Comparison of ENCODE assay signal across 16 cellular contexts in genomic region chr10:52597189-52597863, GRCh38.
A peak's percentile ranks its signal among the peaks of the same experiment; 100 is the strongest.
DNase-seq lines count a peak whose midpoint lies in the region; ATAC-seq and TF ChIP-seq lines count a peak whose summit lies in the region.
"Had no signal": no experiment of that assay in that cellular context is flagged by ENCODE, and none has a peak within 500 bp of the region (broad histone marks: within the 10 kb centered on the region; RNA-seq: fewer than 3 reads in every experiment).

No MANE protein-coding gene starts in this region.

- in situ Hi-C loops in ACHN (cut with HindIII; ENCODE audit: low pct_ligation_motif_present, low pct_unique_long_range_greater_than_20kb, low sequenced_read_pairs) = no loop called here

- peak overlapping the region; percentile 28 for H3K4me2 ChIP-seq in HCT116 (ENCODE audit: low read length)

- H3K4me3 Mint-ChIP-seq in Calu3 (ENCODE audit: low read depth, unreplicated experiment) = no peak overlapping the region
- H3K4me3 Mint-ChIP-seq in activated naive CD4-positive, alpha-beta T cell treated with anti-CD3 and anti-CD28 coated beads for 36 hours = no peak overlapping the region

- no peaks in the 10 kb centered on the region for H3K36me3 ChIP-seq in HCT116 (ENCODE audit: control insufficient read depth in 1 of 2, insufficient read depth in 2 of 2, low read length in 2 of 2)
- no peaks in the 10 kb centered on the region for H3K36me3 ChIP-seq in SJCRH30
- H3K36me3 ChIP-seq: gastroesophageal sphincter, uterus had no signal

- H3K9me2 ChIP-seq in HCT116 (ENCODE audit: insufficient read depth) = no peaks in the 10 kb centered on the region

- TF ChIP-seq POLR2A in HCT116 (IDR thresholded peaks at IDR 0.05; ENCODE audit: borderline replicate concordance, extremely low read depth, insufficient read depth, insufficient read length) = no peak

- H3K9me3 Mint-ChIP-seq in Calu3 (ENCODE audit: low read depth, unreplicated experiment) = no peaks in the 10 kb centered on the region
- no peaks in the 10 kb centered on the region for H3K9me3 Mint-ChIP-seq in activated naive CD4-positive, alpha-beta T cell treated with anti-CD3 and anti-CD28 coated beads for 36 hours

- no peak for ATAC-seq in HCT116
- ATAC-seq: gastroesophageal sphincter had no signal

- H3K9me3 ChIP-seq in HCT116 (ENCODE audit: control insufficient read depth in 1 of 2, insufficient read depth in 1 of 2, low read depth in 1 of 2, low read length in 2 of 2) = no peaks in the 10 kb centered on the region
- H3K9me3 ChIP-seq in SJCRH30 (replicated peaks) = no peaks in the 10 kb centered on the region
- H3K9me3 ChIP-seq: gastroesophageal sphincter, uterus had no signal

- BruUV-seq in HCT116 (replicated peaks; lab: Mats Ljungman, UMichigan) = no TSS peak
- no TSS peak for BruUV-seq in Calu3 (replicated peaks; lab: Mats Ljungman, UMichigan)

- H3K4me3 ChIP-seq in HCT116 (replicated peaks in 1 of 2; ENCODE audit: low read depth in 1 of 2, low read length in 2 of 2) (no peak overlapping the region), SJCRH30 (peak overlapping the region; percentile 26), foreskin fibroblast (ENCODE audit: low read depth in 1 of 2, low read length in 2 of 2) (peak overlapping the region; percentile 32 to 39)
- H3K4me3 ChIP-seq: gastroesophageal sphincter, uterus had no signal

- no peak overlapping the region for H3K27ac Mint-ChIP-seq in Calu3 (ENCODE audit: unreplicated experiment)
- no peak overlapping the region for H3K27ac Mint-ChIP-seq in activated naive CD4-positive, alpha-beta T cell treated with anti-CD3 and anti-CD28 coated beads for 36 hours

- no peaks in the 10 kb centered on the region for H4K20me1 ChIP-seq in HCT116 (ENCODE audit: insufficient read depth)

- TF ChIP-seq CTCF in HCT116 (IDR thresholded peaks at IDR 0.05 in 2 of 3, conservative IDR thresholded peaks at IDR 0.05 in 1 of 3; ENCODE audit: borderline replicate concordance in 1 of 3, insufficient read depth in 1 of 3, low read depth in 2 of 3, low read length in 2 of 3) (no peak), foreskin fibroblast (IDR thresholded peaks at IDR 0.05; ENCODE audit: low read depth, low read length) (no peak), Calu3 (IDR thresholded peaks at IDR 0.05; ENCODE audit: unreplicated experiment) (no peak)

- DNase-seq in ACHN (peak; percentile 13), HCT116 (ENCODE audit: low read depth, low spot score) (no peak), SJCRH30 (no peak), foreskin fibroblast (peak in 1 of 2 donors; percentile 24), Calu3 (no peak), AG08396 (ENCODE audit: low spot score) (no peak), activated gamma-delta T cell treated with Interleukin-2 at 50 U/mL for 16 hours (no peak)
- DNase-seq in activated naive CD4-positive, alpha-beta T cell treated with anti-CD3 and anti-CD28 coated beads for 36 hours = no peak
- DNase-seq: activated CD4-positive, alpha-beta T cell treated with anti-CD3 and anti-CD28 coated beads, Interleukin-2, amount 50 U/mL, for 4 hours; DMS79 treated with DMSO at 0.1 percent for 48 hours; NCI-H1694; NCI-H524 treated with DMSO at 0.1 percent for 48 hours; stimulated activated naive CD4-positive, alpha-beta T cell treated with Interleukin-2 at 50 U/mL for 16 hours; T-helper 9 cell; uterus had no signal

- no peak for TF ChIP-seq RAD21 in HCT116 (IDR thresholded peaks at IDR 0.05; ENCODE audit: low read depth)

- no peaks in the 10 kb centered on the region for H3K79me2 ChIP-seq in HCT116 (ENCODE audit: insufficient read depth, low read length)

- no peaks in the 10 kb centered on the region for H3K36me3 Mint-ChIP-seq in Calu3 (ENCODE audit: insufficient read depth, unreplicated experiment)
- no peaks in the 10 kb centered on the region for H3K36me3 Mint-ChIP-seq in activated naive CD4-positive, alpha-beta T cell treated with anti-CD3 and anti-CD28 coated beads for 36 hours (ENCODE audit: low read depth)

- no peak overlapping the region for H2AFZ ChIP-seq in HCT116 (ENCODE audit: low read depth, low read length, poor library complexity, severe bottlenecking)

- intact Hi-C loops in HCT116 (cut with micrococcal nuclease) = no loop called here
- intact Hi-C loops in Calu3 (cut with micrococcal nuclease; ENCODE audit: unreplicated experiment) = loop anchor here (5.0 kb wide), 1 partner anchor 40 kb away; no protein-coding TSS in a partner anchor
- intact Hi-C loops in activated naive CD4-positive, alpha-beta T cell treated with anti-CD3 and anti-CD28 coated beads for 36 hours (cut with micrococcal nuclease) = loop anchor here (10.0 kb wide), 1 partner anchor 293 kb away; no protein-coding TSS in a partner anchor

- no peaks in the 10 kb centered on the region for H3K27me3 Mint-ChIP-seq in Calu3 (ENCODE audit: unreplicated experiment)
- no peaks in the 10 kb centered on the region for H3K27me3 Mint-ChIP-seq in activated naive CD4-positive, alpha-beta T cell treated with anti-CD3 and anti-CD28 coated beads for 36 hours (ENCODE audit: low read depth)

- H3K27ac ChIP-seq in HCT116 (ENCODE audit: low read depth, low read length) (no peak overlapping the region), SJCRH30 (no peak overlapping the region)
- H3K27ac ChIP-seq: gastroesophageal sphincter, uterus had no signal

- RAD21 ChIA-PET in HCT116 (lab: Charles Lee; ENCODE audit: low non-redundant PET in 1 of 2, low total read pairs in 2 of 2, uncharacterized antibody in 2 of 2, unreplicated experiment in 2 of 2) = no interaction called here

- H3K27me3 ChIP-seq in HCT116 (ENCODE audit: insufficient read depth, low read length) (no peaks in the 10 kb centered on the region), SJCRH30 (no peaks in the 10 kb centered on the region)
- H3K27me3 ChIP-seq: gastroesophageal sphincter, uterus had no signal

- CTCF ChIA-PET in HCT116 (lab: Charles Lee) = no interaction called here
- CTCF ChIA-PET in Calu3 (lab: Charles Lee) = no interaction called here
- CTCF ChIA-PET in activated naive CD4-positive, alpha-beta T cell treated with anti-CD3 and anti-CD28 coated beads for 36 hours (lab: Charles Lee) = no interaction called here

- H3K4me1 ChIP-seq in HCT116 (ENCODE audit: control insufficient read depth in 1 of 2, insufficient read depth in 2 of 2, low read length in 2 of 2) (peaks cover 0 to 5% of the 10 kb centered on the region in 2 experiments; a peak in 1 of 4 replicates), SJCRH30 (no peaks in the 10 kb centered on the region)
- H3K4me1 ChIP-seq: gastroesophageal sphincter, uterus had no signal

- POLR2A ChIA-PET in HCT116 (lab: Charles Lee) = interaction anchor here (0.9 kb wide), 1 partner anchor 284 kb away, joined by 3 read pairs; the partner anchor contains the start of gene DKK1

- no peak overlapping the region for H3K9ac ChIP-seq in HCT116 (ENCODE audit: low read length)

- H3K4me1 Mint-ChIP-seq in Calu3 (ENCODE audit: low read depth, unreplicated experiment) = peaks cover 18% of the 10 kb centered on the region
- H3K4me1 Mint-ChIP-seq in activated naive CD4-positive, alpha-beta T cell treated with anti-CD3 and anti-CD28 coated beads for 36 hours (ENCODE audit: low read depth) = no peaks in the 10 kb centered on the region

TF ChIP-seq in HCT116, 20 proteins besides CTCF, POLR2A, EP300 and RAD21:
- TF ChIP-seq EZH2phosphoT487 (IDR thresholded peaks at IDR 0.05; ENCODE audit: borderline replicate concordance) (no peak), EGR1 (IDR thresholded peaks at IDR 0.05; ENCODE audit: low read depth) (no peak), ZNF274 (IDR thresholded peaks at IDR 0.05; ENCODE audit: low read depth, low read length) (no peak), ATF3 (IDR thresholded peaks at IDR 0.05) (no peak), SP1 (IDR thresholded peaks at IDR 0.05; ENCODE audit: low read depth) (no peak), ZBTB33 (IDR thresholded peaks at IDR 0.05; ENCODE audit: extremely low read depth, insufficient replicate concordance, low read length) (no peak), YY1 (IDR thresholded peaks at IDR 0.05; ENCODE audit: extremely low read depth, insufficient replicate concordance, low read depth, low read length) (no peak)

Comparison
In these comparisons a context has a peak if more than half of its experiments do, and no peak if none do; other contexts are left out.
1. H3K4me3 ChIP-seq: peak in SJCRH30 (single experiment) and foreskin fibroblast (2 of 2); none in HCT116 (0 of 2).